11 cellular contexts compared by ENCODE assay signal in the genomic region with DNA sequence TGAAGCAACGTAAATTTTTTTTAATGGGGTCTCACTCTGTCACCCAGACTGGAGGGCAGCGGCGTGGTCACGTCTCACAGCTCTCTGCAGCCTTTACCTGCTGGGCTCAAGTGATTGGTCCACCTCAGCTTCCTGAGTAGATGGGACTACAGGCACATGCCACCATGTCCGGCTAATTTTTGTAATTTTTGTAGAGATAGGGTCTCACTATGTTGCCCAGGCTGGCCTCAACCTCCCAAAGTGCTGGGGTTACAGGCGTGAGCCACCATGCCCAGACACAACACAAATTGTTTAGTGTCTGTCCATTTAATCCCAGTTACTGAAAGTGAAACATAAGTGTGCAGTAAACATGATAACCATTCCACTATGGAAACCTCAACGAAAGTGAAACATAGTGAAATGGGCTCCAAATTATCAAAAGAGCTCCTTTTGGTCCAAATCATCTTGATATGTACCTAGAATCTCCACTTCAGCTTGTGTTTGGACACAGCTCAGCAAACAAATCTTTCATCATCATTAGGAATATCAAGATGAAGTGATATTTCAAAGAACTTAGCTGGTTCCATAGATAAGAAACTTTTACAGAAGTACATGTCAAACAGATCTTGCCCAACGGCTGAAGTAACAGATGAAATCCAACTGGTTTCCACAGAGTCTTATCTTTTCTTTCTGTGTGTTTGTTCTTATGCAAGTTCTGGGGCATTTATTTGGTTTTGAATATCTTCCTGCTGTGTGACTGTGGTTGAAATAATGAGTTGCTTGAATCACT. TPM values are rescaled to one million over a fixed set of nuclear protein-coding genes. Genes with fewer than 3 reads are reported as not detected.
DNase-seq lines count a peak whose midpoint lies in the region; ATAC-seq and TF ChIP-seq lines count a peak whose summit lies in the region.
"Had no signal": no experiment of that assay in that cellular context is flagged by ENCODE, and none has a peak within 500 bp of the region (broad histone marks: within the 10 kb centered on the region; RNA-seq: fewer than 3 reads in every experiment).

No MANE protein-coding gene starts in this region.

- peak overlapping the region; percentile 25 for H3K4me2 ChIP-seq in Loucy (ENCODE audit: low read depth, low read length, poor library complexity, severe bottlenecking)
- H3K4me2 ChIP-seq in mammary epithelial cell (ENCODE audit: insufficient read depth, low read depth, low read length), result no peak overlapping the region
- H3K4me2 ChIP-seq in neuronal stem cell (ENCODE audit: insufficient read depth, low read length, poor library complexity, severe bottlenecking), result no peak overlapping the region

- intact Hi-C loops in mammary epithelial cell (cut with micrococcal nuclease), result no loop called here

- no peak overlapping the region for H2BK5ac ChIP-seq in neuronal stem cell (ENCODE audit: low read length)

- peaks cover 2% of the 10 kb centered on the region for H3K36me3 Mint-ChIP-seq in T-helper 17 cell (ENCODE audit: low read depth)
- H3K36me3 Mint-ChIP-seq: activated naive CD4-positive, alpha-beta T cell treated with anti-CD3 and anti-CD28 coated beads, Interleukin-2, amount 50 U/mL, for 24 hours; CD14-positive monocyte had no signal

- no peaks in the 10 kb centered on the region for H3K27me3 Mint-ChIP-seq in T-helper 17 cell
- H3K27me3 Mint-ChIP-seq: activated naive CD4-positive, alpha-beta T cell treated with anti-CD3 and anti-CD28 coated beads, Interleukin-2, amount 50 U/mL, for 24 hours had no signal

- H4K20me1 ChIP-seq in Loucy (ENCODE audit: insufficient read depth, low read length, poor library complexity, severe bottlenecking) (no peaks in the 10 kb centered on the region), mammary epithelial cell (ENCODE audit: insufficient read depth, low read length) (no peaks in the 10 kb centered on the region)

- no peaks in the 10 kb centered on the region for H3K4me1 Mint-ChIP-seq in T-helper 17 cell

- no peak overlapping the region for H2BK12ac ChIP-seq in neuronal stem cell (ENCODE audit: low read length)

- in situ Hi-C loops in mammary epithelial cell (cut with MboI; ENCODE audit: low sequenced_read_pairs in 2 of 2), result no loop called here

- TF ChIP-seq CTCF in AG10803 (conservative IDR thresholded peaks at IDR 0.05; ENCODE audit: low read length), result no peak
- no peak for TF ChIP-seq CTCF in Loucy (conservative IDR thresholded peaks at IDR 0.05; ENCODE audit: low read length)
- TF ChIP-seq CTCF in mammary epithelial cell (conservative IDR thresholded peaks at IDR 0.05 in 1 of 2, IDR thresholded peaks at IDR 0.05 in 1 of 2; ENCODE audit: extremely low read depth in 1 of 2, insufficient read depth in 1 of 2, low read depth in 1 of 2, low read length in 2 of 2), result no peak
- no peak for TF ChIP-seq CTCF in omental fat pad (IDR thresholded peaks at IDR 0.05)

- H2BK15ac ChIP-seq in neuronal stem cell (ENCODE audit: low read length), result no peak overlapping the region

- H3K27ac Mint-ChIP-seq in T-helper 17 cell, result no peak overlapping the region
- H3K27ac Mint-ChIP-seq: activated naive CD4-positive, alpha-beta T cell treated with anti-CD3 and anti-CD28 coated beads, Interleukin-2, amount 50 U/mL, for 24 hours; CD14-positive monocyte had no signal

- H3K9ac ChIP-seq in Loucy (ENCODE audit: low read depth, low read length, poor library complexity, severe bottlenecking), result no peak overlapping the region
- H3K9ac ChIP-seq in mammary epithelial cell (ENCODE audit: insufficient read depth, low read length), result no peak overlapping the region
- no peak overlapping the region for H3K9ac ChIP-seq in neuronal stem cell (ENCODE audit: low read depth, low read length, poor library complexity)

- H2AK5ac ChIP-seq in neuronal stem cell (ENCODE audit: low read depth, low read length), result no peak overlapping the region

- H3K14ac ChIP-seq in neuronal stem cell (ENCODE audit: low read length), result no peak overlapping the region

- no peak overlapping the region for H3K23ac ChIP-seq in neuronal stem cell (ENCODE audit: low read depth, low read length, poor library complexity)

- H3K9me3 ChIP-seq in Loucy (ENCODE audit: insufficient read depth, low read depth, low read length) (no peaks in the 10 kb centered on the region), mammary epithelial cell (replicated peaks; ENCODE audit: insufficient read depth, low read length) (no peaks in the 10 kb centered on the region), neuronal stem cell (replicated peaks in 1 of 2; ENCODE audit: control insufficient read depth in 2 of 2, insufficient read depth in 1 of 2, low read depth in 1 of 2, low read length in 2 of 2) (no peaks in the 10 kb centered on the region), T-helper 17 cell (ENCODE audit: control insufficient read depth, low read length, poor library complexity, severe bottlenecking) (no peaks in the 10 kb centered on the region)

- H2BK120ac ChIP-seq in neuronal stem cell (ENCODE audit: low read depth, low read length), result no peak overlapping the region

- H3K79me1 ChIP-seq in neuronal stem cell (ENCODE audit: low read depth, low read length), result no peaks in the 10 kb centered on the region

- H4K8ac ChIP-seq in neuronal stem cell (ENCODE audit: low read depth, low read length), result no peak overlapping the region

- H3K4ac ChIP-seq in neuronal stem cell (ENCODE audit: low read length), result no peak overlapping the region

- H3K27me3 ChIP-seq in Loucy (ENCODE audit: insufficient read depth, low read length, poor library complexity, severe bottlenecking) (no peaks in the 10 kb centered on the region), mammary epithelial cell (ENCODE audit: insufficient read depth, low read length) (no peaks in the 10 kb centered on the region), neuronal stem cell (ENCODE audit: control insufficient read depth in 3 of 3, insufficient read depth in 3 of 3, low read depth in 1 of 3, low read length in 3 of 3) (no peaks in the 10 kb centered on the region)

- WGBS in mammary epithelial cell (ENCODE audit: low coverage, missing lambda C conversion rate), result 78% methylated on average over 7 of the region's 8 CpGs
- no CpG with 5 or more reads among the region's 8 CpGs for WGBS in neuronal stem cell (ENCODE audit: extremely low coverage in 2 of 2, insufficient read length in 2 of 2, insufficient replicate concordance in 1 of 2), 2 donors

- no TSS peak for BruUV-seq in mammary epithelial cell (replicated peaks; lab: Mats Ljungman, UMichigan)

- DNase-seq in AG10803 (ENCODE audit: low read depth) (peak; percentile 51), mammary epithelial cell (peak; percentile 5), omental fat pad (ENCODE audit: low spot score) (no peak), neuronal stem cell (ENCODE audit: low spot score) (no peak), GM19238 (ENCODE audit: insufficient read length, low spot score) (no peak), T-helper 17 cell (no peak)
- DNase-seq in activated CD4-positive, alpha-beta T cell treated with anti-CD3 and anti-CD28 coated beads for 1 hour, result no peak
- DNase-seq: NCI-H1048 had no signal

- H3K36me3 ChIP-seq in Loucy (ENCODE audit: insufficient read depth, low read length) (no peaks in the 10 kb centered on the region), mammary epithelial cell (ENCODE audit: insufficient read depth, low read length) (no peaks in the 10 kb centered on the region), neuronal stem cell (replicated peaks in 1 of 2; ENCODE audit: control insufficient read depth in 2 of 2, insufficient read depth in 2 of 2, low read length in 2 of 2) (no peaks in the 10 kb centered on the region)

- H3K27ac ChIP-seq in mammary epithelial cell (ENCODE audit: insufficient read depth, low read depth, low read length) (no peak overlapping the region), neuronal stem cell (replicated peaks; ENCODE audit: low read length) (no peak overlapping the region)

- peak; percentile 39 for ATAC-seq in omental fat pad (ENCODE audit: low FRiP score)
- no peak for ATAC-seq in T-helper 17 cell

- CTCF ChIA-PET in mammary epithelial cell (lab: Charles Lee; ENCODE audit: low non-redundant PET), result no interaction called here

- no peak overlapping the region for H4K91ac ChIP-seq in neuronal stem cell (ENCODE audit: low read depth, low read length, poor library complexity)

- H3K79me2 ChIP-seq in Loucy (ENCODE audit: insufficient read depth, low read length) (no peaks in the 10 kb centered on the region), mammary epithelial cell (ENCODE audit: insufficient read depth, low read length) (no peaks in the 10 kb centered on the region)

- H2AFZ ChIP-seq in Loucy (ENCODE audit: low read length), result peak overlapping the region; percentile 5; the same call in 1 of the 2 replicates
- no peak overlapping the region for H2AFZ ChIP-seq in mammary epithelial cell (ENCODE audit: low read depth, low read length)
- no peak overlapping the region for H2AFZ ChIP-seq in neuronal stem cell (ENCODE audit: low read length)

- no peaks in the 10 kb centered on the region for H3K9me2 ChIP-seq in Loucy (replicated peaks; ENCODE audit: low read depth, low read length)

- H3K4me1 ChIP-seq in Loucy (ENCODE audit: insufficient read depth, low read length, poor library complexity, severe bottlenecking) (peaks cover 12% of the 10 kb centered on the region), mammary epithelial cell (ENCODE audit: insufficient read depth, low read length) (peaks cover 24% of the 10 kb centered on the region), neuronal stem cell (ENCODE audit: control insufficient read depth in 2 of 2, insufficient read depth in 1 of 2, low read depth in 1 of 2, low read length in 2 of 2) (peaks cover 0 to 3% of the 10 kb centered on the region in 2 donors)

- dilution Hi-C loops in mammary epithelial cell (cut with HindIII; ENCODE audit: low sequenced_read_pairs), result no loop called here

- no peaks in the 10 kb centered on the region for H3F3A ChIP-seq in Loucy (ENCODE audit: low read depth)

- no peak overlapping the region for H3K4me3 Mint-ChIP-seq in T-helper 17 cell
- H3K4me3 Mint-ChIP-seq: activated naive CD4-positive, alpha-beta T cell treated with anti-CD3 and anti-CD28 coated beads, Interleukin-2, amount 50 U/mL, for 24 hours; CD14-positive monocyte had no signal

- H3K18ac ChIP-seq in neuronal stem cell (ENCODE audit: low read length), result no peak overlapping the region

- no peak overlapping the region for H3K4me3 ChIP-seq in AG10803 (ENCODE audit: low read length)
- no peak overlapping the region for H3K4me3 ChIP-seq in Loucy (ENCODE audit: low read length, poor library complexity, severe bottlenecking)
- H3K4me3 ChIP-seq in mammary epithelial cell (replicated peaks in 1 of 3; ENCODE audit: insufficient read depth in 1 of 3, low read depth in 2 of 3, low read length in 3 of 3), result no peak overlapping the region
- no peak overlapping the region for H3K4me3 ChIP-seq in neuronal stem cell (ENCODE audit: low read length in 2 of 2)

RNA-seq across cellular contexts. Expression of a gene that starts 41.2 kb away (rescaled TPM):
- 100 to 1,000 TPM in 1 of 2 donors, 10 to 100 TPM in 1; 18.8 to 122 TPM for total RNA-seq in mammary epithelial cell
- polyA plus RNA-seq in mammary epithelial cell, result 18.3 TPM
- 9.1 TPM for polyA minus RNA-seq in mammary epithelial cell
- 100 to 1,000 TPM; 248 to 593 (median 409) TPM for total RNA-seq in omental fat pad
- polyA plus RNA-seq in neuronal stem cell (2013, experiment 1 of 2), result 13.3 TPM
- polyA plus RNA-seq in neuronal stem cell (2013, experiment 2 of 2), result 13.4 TPM
- 1 to 10 TPM; 4.9 to 5.7 TPM for total RNA-seq in T-helper 17 cell

Comparison
In these comparisons a context has a peak if more than half of its experiments do, and no peak if none do; other contexts are left out.
1. DNase-seq: peak in AG10803 (single experiment) and mammary epithelial cell (single experiment); none in omental fat pad (single experiment), activated CD4-positive, alpha-beta T cell treated with anti-CD3 and anti-CD28 coated beads for 1 hour (single experiment), neuronal stem cell (single experiment), GM19238 (single experiment) and T-helper 17 cell (0 of 3).